Comparison of ENCODE assay signal across 20 cellular contexts in the genomic region with DNA sequence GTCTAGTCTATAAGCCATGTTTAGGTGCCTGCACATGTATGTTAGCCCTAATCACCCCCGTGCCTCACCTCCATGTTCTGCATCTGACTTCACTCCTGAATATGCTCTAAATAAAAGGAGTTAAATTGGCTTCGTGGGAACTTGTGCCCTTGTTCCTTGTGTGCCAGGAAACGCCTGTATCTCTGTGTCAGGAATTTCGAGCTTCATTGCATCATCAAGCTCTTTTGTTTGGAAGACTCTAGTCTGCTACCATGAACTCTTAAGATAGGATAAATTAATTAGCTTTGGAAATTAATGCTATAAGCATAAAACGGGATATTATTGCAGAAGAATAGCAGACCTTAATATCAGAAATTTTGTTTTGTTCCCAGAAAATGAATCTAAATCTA.
A peak's percentile ranks its signal among the peaks of the same experiment; 100 is the strongest.
DNase-seq lines count a peak whose midpoint lies in the region; ATAC-seq and TF ChIP-seq lines count a peak whose summit lies in the region.
"Had no signal": no experiment of that assay in that cellular context is flagged by ENCODE, and none has a peak within 500 bp of the region (broad histone marks: within the 10 kb centered on the region; RNA-seq: fewer than 3 reads in every experiment).

No MANE protein-coding gene starts in this region.

- H2AK5ac ChIP-seq in H9 (ENCODE audit: insufficient read length, low read length), result no peak overlapping the region

- POLR2A ChIA-PET in activated CD4-positive, alpha-beta memory T cell treated with anti-CD3 and anti-CD28 coated beads for 36 hours (lab: Charles Lee), result no interaction called here

- H2BK15ac ChIP-seq in H9 (ENCODE audit: low read depth, low read length), result no peak overlapping the region

- no peak overlapping the region for H3K18ac ChIP-seq in H9 (ENCODE audit: insufficient read length, low read depth, low read length)

- H3K36me3 Mint-ChIP-seq in H9 (ENCODE audit: insufficient read depth in 1 of 3, low read depth in 3 of 3) (no peaks in the 10 kb centered on the region), brain (no peaks in the 10 kb centered on the region)
- H3K36me3 Mint-ChIP-seq in activated CD4-positive, alpha-beta memory T cell treated with anti-CD3 and anti-CD28 coated beads for 36 hours, result no peaks in the 10 kb centered on the region
- H3K36me3 Mint-ChIP-seq: CD8-positive, alpha-beta memory T cell had no signal

- H3K27ac ChIP-seq in H9 (ENCODE audit: insufficient read length, low read depth, low read length), result no peak overlapping the region
- H3K27ac ChIP-seq in gastrocnemius medialis, result peak overlapping the region; percentile 53 to 75 (median 73)
- H3K27ac ChIP-seq: C4-2B had no signal

- no peaks in the 10 kb centered on the region for H3K9me3 Mint-ChIP-seq in H9
- no peaks in the 10 kb centered on the region for H3K9me3 Mint-ChIP-seq in brain
- no peaks in the 10 kb centered on the region for H3K9me3 Mint-ChIP-seq in activated CD4-positive, alpha-beta memory T cell treated with anti-CD3 and anti-CD28 coated beads for 36 hours
- H3K9me3 Mint-ChIP-seq: CD8-positive, alpha-beta memory T cell had no signal

- no peak for TF ChIP-seq POLR2A in gastrocnemius medialis (IDR thresholded peaks at IDR 0.05)

- H3K9me3 ChIP-seq in H9 (ENCODE audit: control insufficient read depth, low read depth, low read length), result no peaks in the 10 kb centered on the region
- no peaks in the 10 kb centered on the region for H3K9me3 ChIP-seq in gastrocnemius medialis
- H3K9me3 ChIP-seq: MG63 had no signal

- DNase-seq in H9 (no peak), iPS-NIHi7 (ENCODE audit: extremely low spot score) (peak; percentile 4), gastrocnemius medialis (no peak), NK-92 (lab: John Stamatoyannopoulos, UW; ENCODE audit: unreplicated experiment) (no peak)
- no peak for DNase-seq in activated CD4-positive, alpha-beta memory T cell treated with anti-CD3 and anti-CD28 coated beads for 36 hours
- DNase-seq: CD8-positive, alpha-beta memory T cell; EL; GF-D8; MG63; NCI-H1092; NCI-H1436 treated with DMSO at 0.1 percent for 48 hours; NCI-H1930; NCI-H2171; NCI-H345; NCI-H774 had no signal

- no peak overlapping the region for H3K4me2 ChIP-seq in H9 (ENCODE audit: insufficient read depth, insufficient read length, low read length)

- no peak overlapping the region for H3K9ac ChIP-seq in H9 (ENCODE audit: extremely low read depth, insufficient read length, low read length)

- CTCF ChIA-PET in activated CD4-positive, alpha-beta memory T cell treated with anti-CD3 and anti-CD28 coated beads for 36 hours (lab: Charles Lee), result no interaction called here

- H4K20me1 ChIP-seq in H9 (ENCODE audit: control insufficient read depth, insufficient read depth, insufficient read length), result no peaks in the 10 kb centered on the region

- H3K27me3 Mint-ChIP-seq in H9 (ENCODE audit: low read depth), result no peaks in the 10 kb centered on the region
- peaks cover 3% of the 10 kb centered on the region for H3K27me3 Mint-ChIP-seq in brain
- peaks cover 2% of the 10 kb centered on the region for H3K27me3 Mint-ChIP-seq in activated CD4-positive, alpha-beta memory T cell treated with anti-CD3 and anti-CD28 coated beads for 36 hours

- no peak overlapping the region for H2BK5ac ChIP-seq in H9 (ENCODE audit: insufficient read length, low read length)

- H2BK20ac ChIP-seq in H9 (ENCODE audit: low read depth, low read length, poor library complexity, severe bottlenecking), result no peak overlapping the region

- no peak overlapping the region for H3K14ac ChIP-seq in H9 (ENCODE audit: insufficient read depth, low read length)

- H3K36me3 ChIP-seq in gastrocnemius medialis, result no peaks in the 10 kb centered on the region
- H3K36me3 ChIP-seq: MG63 had no signal

- H3K4me3 Mint-ChIP-seq in H9 (no peak overlapping the region), brain (peak overlapping the region in 2 of 5 experiments; percentile 46 to 60)
- no peak overlapping the region for H3K4me3 Mint-ChIP-seq in activated CD4-positive, alpha-beta memory T cell treated with anti-CD3 and anti-CD28 coated beads for 36 hours
- H3K4me3 Mint-ChIP-seq: CD8-positive, alpha-beta memory T cell had no signal

- no peak overlapping the region for H4K8ac ChIP-seq in H9 (replicated peaks; ENCODE audit: insufficient read length, low read depth, low read length)

- H3K79me2 ChIP-seq in H9 (ENCODE audit: insufficient read depth, low read length), result peaks cover 3% of the 10 kb centered on the region; the same call in 1 of the 2 replicates

- intact Hi-C loops in gastrocnemius medialis (cut with DNase I; ENCODE audit: low total_unique reads), result no loop called here
- intact Hi-C loops in activated CD4-positive, alpha-beta memory T cell treated with anti-CD3 and anti-CD28 coated beads for 36 hours (cut with micrococcal nuclease), result no loop called here

- H3K23me2 ChIP-seq in H9 (ENCODE audit: insufficient read length, low read depth, low read length, poor library complexity, severe bottlenecking), result no peaks in the 10 kb centered on the region

- peaks cover 12 to 13% of the 10 kb centered on the region in 2 experiments for H3K4me1 Mint-ChIP-seq in H9
- peaks cover 15% of the 10 kb centered on the region for H3K4me1 Mint-ChIP-seq in brain
- H3K4me1 Mint-ChIP-seq in activated CD4-positive, alpha-beta memory T cell treated with anti-CD3 and anti-CD28 coated beads for 36 hours (ENCODE audit: low read depth), result no peaks in the 10 kb centered on the region
- H3K4me1 Mint-ChIP-seq: CD8-positive, alpha-beta memory T cell had no signal

- H3T11ph ChIP-seq in H9 (ENCODE audit: low read length), result no peak overlapping the region

- no peak overlapping the region for H3K4ac ChIP-seq in H9 (ENCODE audit: low read depth, low read length)

- H3K56ac ChIP-seq in H9 (ENCODE audit: insufficient read length, low read depth, low read length), result no peak overlapping the region

- H3K79me1 ChIP-seq in H9 (ENCODE audit: insufficient read depth, low read depth, low read length, poor library complexity, severe bottlenecking), result no peaks in the 10 kb centered on the region

- ATAC-seq in gastrocnemius medialis (peak in 1 of 2 donors; percentile 22), GM18498 (IDR thresholded peaks at IDR 0.05; ENCODE audit: unreplicated experiment) (no peak)
- ATAC-seq: Panc1, SK-N-SH treated with all-trans-retinoic acid at 6 μM for 48 hours had no signal

- in situ Hi-C loops in gastrocnemius medialis (cut with MboI; ENCODE audit: low sequenced_read_pairs in 4 of 4), result no loop called here

- H3K27ac Mint-ChIP-seq in H9 (peak overlapping the region in 2 of 3 experiments; percentile 9 to 35; a peak in 1 of 7 replicates), brain (peak overlapping the region in 4 of 5 experiments; percentile 37 to 87 (median 52))
- H3K27ac Mint-ChIP-seq in activated CD4-positive, alpha-beta memory T cell treated with anti-CD3 and anti-CD28 coated beads for 36 hours, result no peak overlapping the region
- H3K27ac Mint-ChIP-seq: CD8-positive, alpha-beta memory T cell had no signal

- no peak overlapping the region for H4K5ac ChIP-seq in H9 (ENCODE audit: insufficient read length, low read depth, low read length)

- no peak for TF ChIP-seq CTCF in H9 (conservative IDR thresholded peaks at IDR 0.05)
- TF ChIP-seq CTCF in brain (conservative IDR thresholded peaks at IDR 0.05), result no peak
- no peak for TF ChIP-seq CTCF in gastrocnemius medialis (IDR thresholded peaks at IDR 0.05 in 4 of 5, conservative IDR thresholded peaks at IDR 0.05 in 1 of 5)

- no CpG with 5 or more reads among the region's 5 CpGs for WGBS in H9 (ENCODE audit: extremely low coverage, insufficient read length, low lambda C conversion rate)

- H3K4me1 ChIP-seq in H9 (ENCODE audit: insufficient read depth, low read length) (peaks cover 19% of the 10 kb centered on the region), gastrocnemius medialis (peaks cover 33 to 58% of the 10 kb centered on the region in 2 donors)

- H3K4me3 ChIP-seq in gastrocnemius medialis, result peak overlapping the region in 1 of 4 donors; percentile 15
- H3K4me3 ChIP-seq: MG63 had no signal

- no peak overlapping the region for H2BK12ac ChIP-seq in H9 (ENCODE audit: insufficient read length, low read depth, low read length)

- H2BK120ac ChIP-seq in H9 (ENCODE audit: low read depth, low read length, poor library complexity, severe bottlenecking), result no peak overlapping the region

- H3K23ac ChIP-seq in H9 (ENCODE audit: insufficient read length, low read depth, low read length), result no peak overlapping the region

- H2AFZ ChIP-seq in H9 (ENCODE audit: low read length), result no peak overlapping the region

- H3K27me3 ChIP-seq in H9 (ENCODE audit: insufficient read depth, low read length), result no peaks in the 10 kb centered on the region
- no peaks in the 10 kb centered on the region for H3K27me3 ChIP-seq in gastrocnemius medialis

- no peak overlapping the region for H4K91ac ChIP-seq in H9 (ENCODE audit: insufficient read length, low read depth, low read length)
